Comparison of ENCODE assay signal across 9 cellular contexts in genomic region chr12:24997970-24998582, GRCh38. TPM values are rescaled to one million over a fixed set of nuclear protein-coding genes. Genes with fewer than 3 reads are reported as not detected.
A peak's percentile ranks its signal among the peaks of the same experiment; 100 is the strongest.
DNase-seq lines count a peak whose midpoint lies in the region; ATAC-seq and TF ChIP-seq lines count a peak whose summit lies in the region.
"Had no signal": no experiment of that assay in that cellular context is flagged by ENCODE, and none has a peak within 500 bp of the region (broad histone marks: within the 10 kb centered on the region; RNA-seq: fewer than 3 reads in every experiment).

No MANE protein-coding gene starts in this region.

- no peak overlapping the region for H3K27ac ChIP-seq in prostate gland
- H3K27ac ChIP-seq: cardiac muscle cell had no signal

- peak overlapping the region; percentile 69 for H3K4me3 Mint-ChIP-seq in activated B cell treated with CpG ODN at 0.5 μM for 24 hours
- H3K4me3 Mint-ChIP-seq in natural killer cell = no peak overlapping the region

- H3K9me3 ChIP-seq in prostate gland (no peaks in the 10 kb centered on the region), HAP-1 (no peaks in the 10 kb centered on the region)

- no peak for TF ChIP-seq CTCF in activated B cell treated with CpG ODN at 0.5 μM for 24 hours (IDR thresholded peaks at IDR 0.05)
- TF ChIP-seq CTCF in natural killer cell (IDR thresholded peaks at IDR 0.05) = no peak
- no peak for TF ChIP-seq CTCF in prostate gland (IDR thresholded peaks at IDR 0.05)

- POLR2A ChIA-PET in activated B cell treated with CpG ODN at 0.5 μM for 24 hours (lab: Charles Lee) = interaction anchor here (0.6 to 10.5 kb wide), 21 partner anchors 7 to 389 kb away, joined by 3 to 486 read pairs (median 4); a partner anchor contains a TSS

- 20% methylated on average over 4 of the region's 4 CpGs for WGBS in prostate gland

- H3K27me3 Mint-ChIP-seq in activated B cell treated with CpG ODN at 0.5 μM for 24 hours = no peaks in the 10 kb centered on the region
- peaks cover 0 to 6% of the 10 kb centered on the region in 2 donors for H3K27me3 Mint-ChIP-seq in natural killer cell (ENCODE audit: low read depth in 2 of 2)

- ATAC-seq in GM19035 (IDR thresholded peaks at IDR 0.05; ENCODE audit: unreplicated experiment) = peak; percentile 77
- peak; percentile 82 for ATAC-seq in HG03066 (IDR thresholded peaks at IDR 0.05; ENCODE audit: low read depth, unreplicated experiment)
- ATAC-seq in activated B cell treated with CpG ODN at 0.5 μM for 24 hours (ENCODE audit: low read depth) = peak; percentile 74
- peak in 2 of 3 donors; percentile 50 to 55 for ATAC-seq in natural killer cell

- intact Hi-C loops in activated B cell treated with CpG ODN at 0.5 μM for 24 hours (cut with micrococcal nuclease) (loop anchor here (1.0 to 2.0 kb wide), 5 partner anchors 8 to 253 kb away; partner anchors contain the start of genes DNAI7 and ETFRF1), natural killer cell (cut with micrococcal nuclease) (no loop called here), prostate gland (cut with DNase I) (no loop called here)

- peaks cover 90% of the 10 kb centered on the region for H3K4me1 Mint-ChIP-seq in activated B cell treated with CpG ODN at 0.5 μM for 24 hours
- H3K4me1 Mint-ChIP-seq in natural killer cell = peaks cover 9 to 12% of the 10 kb centered on the region in 2 donors

- H3K9me3 Mint-ChIP-seq in activated B cell treated with CpG ODN at 0.5 μM for 24 hours (no peaks in the 10 kb centered on the region), natural killer cell (no peaks in the 10 kb centered on the region)

- H3K36me3 ChIP-seq in prostate gland (no peaks in the 10 kb centered on the region), HAP-1 (replicated peaks) (no peaks in the 10 kb centered on the region)
- H3K36me3 ChIP-seq: cardiac muscle cell had no signal

- CTCF ChIA-PET in activated B cell treated with CpG ODN at 0.5 μM for 24 hours (lab: Charles Lee) = interaction anchor here (0.6 to 2.6 kb wide), 7 partner anchors 22 to 121 kb away, joined by 3 to 16 read pairs (median 3); a partner anchor contains a TSS

- H3K27ac Mint-ChIP-seq in activated B cell treated with CpG ODN at 0.5 μM for 24 hours (peak overlapping the region; percentile 97), natural killer cell (peak overlapping the region in 1 of 2 donors; percentile 11)

- peak; percentile 13 for DNase-seq in AG08395 (ENCODE audit: low spot score)
- no peak for DNase-seq in activated B cell treated with CpG ODN at 0.5 μM for 24 hours
- DNase-seq in natural killer cell = no peak
- DNase-seq in prostate gland (ENCODE audit: low spot score) = no peak
- no peak for DNase-seq in HAP-1 (ENCODE audit: low spot score in 2 of 2)
- DNase-seq in NCI-H226 = no peak

- no peak overlapping the region for H3K4me3 ChIP-seq in prostate gland
- H3K4me3 ChIP-seq in HAP-1 = no peak overlapping the region
- H3K4me3 ChIP-seq: cardiac muscle cell had no signal

- H3K36me3 Mint-ChIP-seq in activated B cell treated with CpG ODN at 0.5 μM for 24 hours (ENCODE audit: low read depth) (peaks cover 1% of the 10 kb centered on the region), natural killer cell (no peaks in the 10 kb centered on the region)

- TF ChIP-seq POLR2A in prostate gland (IDR thresholded peaks at IDR 0.05) = no peak

- H3K27me3 ChIP-seq in prostate gland (replicated peaks; ENCODE audit: insufficient read depth) = no peaks in the 10 kb centered on the region
- H3K27me3 ChIP-seq in HAP-1 (ENCODE audit: low read depth) = no peaks in the 10 kb centered on the region
- H3K27me3 ChIP-seq: cardiac muscle cell had no signal

- H3K4me1 ChIP-seq in prostate gland (replicated peaks) = no peaks in the 10 kb centered on the region
- H3K4me1 ChIP-seq in HAP-1 = no peaks in the 10 kb centered on the region

- in situ Hi-C loops in HAP-1 (cut with MboI; ENCODE audit: low sequenced_read_pairs) = no loop called here

RNA-seq across cellular contexts. Expression of gene BCAT1, which starts 49.2 kb away (rescaled TPM):
- total RNA-seq in activated B cell treated with CpG ODN at 0.5 μM for 24 hours (69.6 and 69.8 TPM in 2 replicates), natural killer cell (1 to 10 TPM in 2 of 3 donors, under 1 TPM in 1; 0.61 to 4.4 (median 1.3) TPM), prostate gland (10 to 100 TPM in 1 of 2 donors, under 1 TPM in 1; 0.59 to 43.1 TPM)
